18 cellular contexts compared by ENCODE assay signal in the genomic region with DNA sequence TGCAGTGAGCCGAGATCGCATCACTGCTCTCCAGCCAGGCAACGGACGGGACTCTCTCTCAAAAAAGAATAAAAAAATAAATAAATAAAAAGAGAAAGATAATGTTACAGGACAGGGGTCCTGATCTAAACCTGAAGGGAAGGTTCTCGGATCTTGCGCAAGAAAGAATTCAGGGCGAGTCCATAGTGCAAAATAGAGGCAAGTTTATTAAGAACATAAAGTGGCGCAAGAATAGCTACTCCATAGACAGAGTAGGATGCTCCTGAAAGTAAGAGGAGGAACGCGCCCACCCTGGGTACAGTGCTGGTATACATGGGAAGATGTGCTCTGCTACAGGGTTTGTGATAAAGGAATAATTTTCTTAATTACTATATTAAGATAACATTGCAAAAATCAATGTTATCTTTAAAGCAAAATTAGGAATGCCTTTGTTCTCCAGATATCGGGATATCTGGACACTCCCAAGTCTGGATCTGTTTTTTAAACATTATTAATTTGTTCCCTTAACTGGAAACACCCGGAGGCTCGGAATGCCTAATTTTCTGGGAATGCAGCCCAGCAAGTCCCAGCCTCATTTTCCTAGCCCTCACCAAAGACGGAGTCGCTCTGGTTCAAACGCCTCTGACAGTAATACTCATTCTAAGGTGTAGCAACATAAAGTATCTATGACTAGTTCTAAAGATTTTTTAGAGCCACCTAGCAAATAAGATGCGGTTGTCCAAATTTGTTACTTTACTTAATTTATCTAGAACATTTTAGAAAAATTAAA. TPM values are rescaled to one million over a fixed set of nuclear protein-coding genes. Genes with fewer than 3 reads are reported as not detected.
A peak's percentile ranks its signal among the peaks of the same experiment; 100 is the strongest.
DNase-seq lines count a peak whose midpoint lies in the region; ATAC-seq and TF ChIP-seq lines count a peak whose summit lies in the region.
"Had no signal": no experiment of that assay in that cellular context is flagged by ENCODE, and none has a peak within 500 bp of the region (broad histone marks: within the 10 kb centered on the region; RNA-seq: fewer than 3 reads in every experiment).

No MANE protein-coding gene starts in this region.

- H3K4me1 ChIP-seq in IMR-90 (ENCODE audit: control insufficient read depth, insufficient read depth, low read length) (peaks cover 17% of the 10 kb centered on the region), SJSA1 (replicated peaks) (peaks cover 54% of the 10 kb centered on the region), foreskin keratinocyte (peaks cover 40% of the 10 kb centered on the region), psoas muscle (peaks cover 24% of the 10 kb centered on the region)
- H3K4me1 ChIP-seq in CD8-positive, alpha-beta memory T cell (ENCODE audit: insufficient read depth, low read length) = no peaks in the 10 kb centered on the region

- no peak overlapping the region for H2AK5ac ChIP-seq in IMR-90 (ENCODE audit: low read depth, low read length)

- H3K36me3 Mint-ChIP-seq in CD8-positive, alpha-beta memory T cell = peaks cover 0 to 10% (median 6%) of the 10 kb centered on the region in 3 donors

- H3K9me3 Mint-ChIP-seq in CD8-positive, alpha-beta memory T cell = no peaks in the 10 kb centered on the region
- H3K9me3 Mint-ChIP-seq: CD8-positive, alpha-beta T cell had no signal

- H3K36me3 ChIP-seq in IMR-90 (ENCODE audit: control insufficient read depth, insufficient read depth, low read length) (peaks cover 4% of the 10 kb centered on the region; the same call in 1 of the 2 replicates), SJSA1 (peaks cover 19% of the 10 kb centered on the region), psoas muscle (ENCODE audit: insufficient read depth in 1 of 2, low read depth in 1 of 2) (peaks cover 0 to 6% of the 10 kb centered on the region in 2 donors)
- H3K36me3 ChIP-seq in CD8-positive, alpha-beta memory T cell (ENCODE audit: insufficient read depth, low read length) = no peaks in the 10 kb centered on the region

- TF ChIP-seq RAD21 in IMR-90 (IDR thresholded peaks at IDR 0.05; ENCODE audit: low read length) = no peak

- H3K4me1 Mint-ChIP-seq in CD8-positive, alpha-beta memory T cell = peaks cover 19 to 35% (median 26%) of the 10 kb centered on the region in 3 donors

- WGBS in IMR-90 (ENCODE audit: extremely low coverage in 2 of 2, insufficient read length in 1 of 2), 2 experiments = no CpG with 5 or more reads among the region's 17 CpGs
- 77 to 86% (median 78%) methylated on average over 17 of the region's 17 CpGs for WGBS in psoas muscle, 3 donors

- no peak overlapping the region for H2AFZ ChIP-seq in IMR-90 (replicated peaks; ENCODE audit: low read length, poor library complexity)
- H2AFZ ChIP-seq: GM23248 had no signal

- H3K27me3 Mint-ChIP-seq in CD8-positive, alpha-beta memory T cell = no peaks in the 10 kb centered on the region

- no peak overlapping the region for H3K56ac ChIP-seq in IMR-90 (ENCODE audit: extremely low read depth, insufficient read depth, low read length)

- H3K9ac ChIP-seq in IMR-90 (ENCODE audit: low read depth, low read length) = no peak overlapping the region
- H3K9ac ChIP-seq: GM23248 had no signal

- BruUV-seq in IMR-90 (replicated peaks; lab: Mats Ljungman, UMichigan) = no TSS peak

- H3K18ac ChIP-seq in IMR-90 (ENCODE audit: low read depth, low read length) = peak overlapping the region; percentile 66

- H2BK5ac ChIP-seq in IMR-90 (ENCODE audit: low read depth, low read length, poor library complexity, severe bottlenecking) = peak overlapping the region; percentile 71

- no peaks in the 10 kb centered on the region for H3K27me3 ChIP-seq in IMR-90 (ENCODE audit: control insufficient read depth, insufficient read depth, low read length)
- no peaks in the 10 kb centered on the region for H3K27me3 ChIP-seq in SJSA1 (replicated peaks)
- no peaks in the 10 kb centered on the region for H3K27me3 ChIP-seq in foreskin keratinocyte
- no peaks in the 10 kb centered on the region for H3K27me3 ChIP-seq in psoas muscle (ENCODE audit: insufficient read depth in 3 of 3, low read length in 2 of 3)
- no peaks in the 10 kb centered on the region for H3K27me3 ChIP-seq in CD8-positive, alpha-beta memory T cell (ENCODE audit: insufficient read depth, low read length, poor library complexity, severe bottlenecking)

- no peak overlapping the region for H2AK9ac ChIP-seq in IMR-90 (replicated peaks; ENCODE audit: low read depth, low read length, poor library complexity)

- H3K27ac ChIP-seq in IMR-90 (ENCODE audit: insufficient read depth, low read length) (peak overlapping the region; percentile 92; the same call in 1 of the 2 replicates), SJSA1 (peak overlapping the region; percentile 2; the same call in 1 of the 2 replicates), foreskin keratinocyte (no peak overlapping the region), psoas muscle (peak overlapping the region; percentile 33)
- H3K27ac ChIP-seq in CD8-positive, alpha-beta memory T cell (ENCODE audit: low read depth, low read length) = no peak overlapping the region
- H3K27ac ChIP-seq: GM23248, HL-60 had no signal

- H3K9me1 ChIP-seq in IMR-90 (ENCODE audit: insufficient read depth, low read length) = peaks cover 11% of the 10 kb centered on the region

- intact Hi-C loops in IMR-90 (cut with micrococcal nuclease) (loop anchor here (2.0 to 10.0 kb wide), 2 partner anchors 39 to 845 kb away; partner anchors contain the start of gene ACSL3), psoas muscle (cut with DNase I) (loop anchor here (5.0 kb wide), 2 partner anchors 37 to 102 kb away; partner anchors contain the start of gene ACSL3 (in 2 of the 2))

- 0 out of 3 replicates have a peak overlapping the region, but pooled peaks have one; percentile 6 for H2BK15ac ChIP-seq in IMR-90 (ENCODE audit: low read depth, low read length)

- TF ChIP-seq CTCF in IMR-90 (conservative IDR thresholded peaks at IDR 0.05; ENCODE audit: low read depth, low read length) = no peak
- no peak for TF ChIP-seq CTCF in foreskin keratinocyte (conservative IDR thresholded peaks at IDR 0.05)
- TF ChIP-seq CTCF in psoas muscle (IDR thresholded peaks at IDR 0.05) = no peak

- H3K23ac ChIP-seq in IMR-90 (ENCODE audit: low read depth, low read length) = no peak overlapping the region

- H2BK120ac ChIP-seq in IMR-90 (ENCODE audit: low read depth, low read length) = no peak overlapping the region; the same call in 1 of the 2 replicates

- TF ChIP-seq POLR2A in IMR-90 (IDR thresholded peaks at IDR 0.05; ENCODE audit: low read depth, low read length) = no peak

- POLR2A ChIA-PET in IMR-90 (lab: Charles Lee; ENCODE audit: unreplicated experiment) = no interaction called here
- POLR2A ChIA-PET in CD8-positive, alpha-beta memory T cell (lab: Charles Lee) = no interaction called here

- DNase-seq in IMR-90 = no peak
- no peak for DNase-seq in SJSA1 (ENCODE audit: low read depth in 1 of 2, low spot score in 2 of 2)
- peak; percentile 41 to 69 for DNase-seq in foreskin keratinocyte
- no peak for DNase-seq in psoas muscle
- DNase-seq in NCI-H1417 (lab: John Stamatoyannopoulos, UW) = no peak
- no peak for DNase-seq in NCI-H1436 treated with DMSO at 0.1 percent for 48 hours (lab: John Stamatoyannopoulos, UW)
- DNase-seq in T-helper 9 cell = no peak
- no peak for DNase-seq in CD8-positive, alpha-beta memory T cell
- DNase-seq: CD8-positive, alpha-beta T cell; MM.1S; NCI-H1417 treated with DMSO at 0.1 percent for 48 hours; NCI-H226; NCI-H526; NK-92 treated with Interleukin-12 subunit alpha and Interleukin-12 subunit beta, amount 100 ng/mL, for 24 hours; OCI-M1 had no signal

- H4K20me1 ChIP-seq in IMR-90 (ENCODE audit: insufficient read depth, low read length) = peaks cover 33% of the 10 kb centered on the region

- no peak overlapping the region for H4K8ac ChIP-seq in IMR-90 (ENCODE audit: low read depth in 2 of 2, low read length in 2 of 2)

- H4K5ac ChIP-seq in IMR-90 (ENCODE audit: low read depth, low read length) = peak overlapping the region; percentile 74; the same call in 1 of the 2 replicates

- H3K27ac Mint-ChIP-seq in CD8-positive, alpha-beta memory T cell = no peak overlapping the region
- H3K27ac Mint-ChIP-seq: CD8-positive, alpha-beta T cell had no signal

- peaks cover 20 to 38% of the 10 kb centered on the region in 2 experiments for H3K79me1 ChIP-seq in IMR-90 (ENCODE audit: low read depth in 1 of 2, low read length in 2 of 2)

- in situ Hi-C loops in IMR-90 (cut with MboI; ENCODE audit: low sequenced_read_pairs) = loop anchor here (5.0 kb wide), 1 partner anchor 207 kb away; no protein-coding TSS in a partner anchor

- no peak overlapping the region for H3K4ac ChIP-seq in IMR-90 (ENCODE audit: low read depth, low read length)

- dilution Hi-C loops in IMR-90 (cut with HindIII; ENCODE audit: low sequenced_read_pairs, unreplicated experiment) = no loop called here

- no peak overlapping the region for H3K4me3 ChIP-seq in IMR-90 (ENCODE audit: insufficient read depth, low read depth, low read length)
- H3K4me3 ChIP-seq in SJSA1 = no peak overlapping the region
- no peak overlapping the region for H3K4me3 ChIP-seq in psoas muscle
- H3K4me3 ChIP-seq in CD8-positive, alpha-beta memory T cell (ENCODE audit: low read length) = no peak overlapping the region
- H3K4me3 ChIP-seq: GM23248 had no signal

- H2BK20ac ChIP-seq in IMR-90 (ENCODE audit: low read depth, low read length) = no peak overlapping the region

- no peak overlapping the region for H3K14ac ChIP-seq in IMR-90 (replicated peaks; ENCODE audit: low read depth, low read length)

- H4K91ac ChIP-seq in IMR-90 (ENCODE audit: insufficient read depth, low read depth, low read length) = no peak overlapping the region

- peak overlapping the region; percentile 36 for H3K4me2 ChIP-seq in IMR-90 (ENCODE audit: low read depth, low read length)

- H3K9me3 ChIP-seq in IMR-90 (ENCODE audit: control insufficient read depth, insufficient read depth, low read length) (no peaks in the 10 kb centered on the region), SJSA1 (replicated peaks) (no peaks in the 10 kb centered on the region; the same call in 1 of the 2 replicates), psoas muscle (no peaks in the 10 kb centered on the region)
- no peaks in the 10 kb centered on the region for H3K9me3 ChIP-seq in CD8-positive, alpha-beta memory T cell (ENCODE audit: low read length)

- no peak overlapping the region for H3K4me3 Mint-ChIP-seq in CD8-positive, alpha-beta memory T cell
- H3K4me3 Mint-ChIP-seq: CD8-positive, alpha-beta T cell had no signal

- ATAC-seq in IMR-90 (ENCODE audit: low read depth) (no peak), foreskin keratinocyte (peak; percentile 80), psoas muscle (peak in 1 of 4 donors; percentile 36)
- ATAC-seq: CD8-positive, alpha-beta T cell; SK-N-SH treated with all-trans-retinoic acid at 6 μM for 48 hours had no signal

- CTCF ChIA-PET in IMR-90 (lab: Yijun Ruan, JAX) = interaction anchor here (1.0 kb wide), 1 partner anchor 72 kb away, joined by 3 read pairs; no protein-coding TSS in a partner anchor
- CTCF ChIA-PET in CD8-positive, alpha-beta memory T cell (lab: Charles Lee) = interaction anchor here (1.6 to 2.3 kb wide), 2 partner anchors 190 to 209 kb away, joined by 6 to 8 read pairs; no protein-coding TSS in a partner anchor

RNA-seq across cellular contexts. Expression of gene ACSL3, which starts 38.8 kb away (rescaled TPM):
- total RNA-seq in IMR-90 (2012; rRNA removed) (84.2 and 96.4 TPM in 2 replicates), foreskin keratinocyte (137 and 164 TPM in 2 replicates), psoas muscle (100 to 1,000 TPM in 1 of 4 donors, 10 to 100 TPM in 3; 25.3 to 136 (median 46.4) TPM)
- polyA plus RNA-seq in IMR-90 (2012; rRNA removed) (29.2 and 31.0 TPM in 2 replicates), foreskin keratinocyte (88.2 and 89.2 TPM in 2 replicates), psoas muscle (10 to 100 TPM; 13.5 to 33.4 (median 21.9) TPM)
- polyA plus RNA-seq in IMR-90 (2012; cell fraction: cytosol; rRNA removed) = 15.5 and 19.7 TPM in 2 replicates
- polyA plus RNA-seq in IMR-90 (2012; cell fraction: nucleus; rRNA removed; ENCODE audit: low replicate concordance) = 8.8 and 31.8 TPM in 2 replicates
- total RNA-seq in SJSA1 (2014; rRNA removed; shearing (Covaris generic)) = 70.0 and 100.0 TPM in 2 replicates
- total RNA-seq in CD8-positive, alpha-beta memory T cell = 10 to 100 TPM; 38.6 to 41.4 TPM
- polyA plus RNA-seq in CD8-positive, alpha-beta memory T cell = 27.7 TPM

Comparison
In these comparisons a context has a peak if more than half of its experiments do, and no peak if none do; other contexts are left out.
1. DNase-seq: peak in foreskin keratinocyte (2 of 2); none in IMR-90 (single experiment), SJSA1 (0 of 2), psoas muscle (0 of 2), NCI-H1417 (0 of 3), NCI-H1436 treated with DMSO at 0.1 percent for 48 hours (single experiment), T-helper 9 cell (single experiment) and CD8-positive, alpha-beta memory T cell (0 of 5).
2. H3K27ac ChIP-seq: peak in IMR-90 (single experiment), SJSA1 (single experiment) and psoas muscle (single experiment); none in foreskin keratinocyte (single experiment) and CD8-positive, alpha-beta memory T cell (single experiment).